Comparison of ENCODE assay signal across 10 cellular contexts in the genomic region with DNA sequence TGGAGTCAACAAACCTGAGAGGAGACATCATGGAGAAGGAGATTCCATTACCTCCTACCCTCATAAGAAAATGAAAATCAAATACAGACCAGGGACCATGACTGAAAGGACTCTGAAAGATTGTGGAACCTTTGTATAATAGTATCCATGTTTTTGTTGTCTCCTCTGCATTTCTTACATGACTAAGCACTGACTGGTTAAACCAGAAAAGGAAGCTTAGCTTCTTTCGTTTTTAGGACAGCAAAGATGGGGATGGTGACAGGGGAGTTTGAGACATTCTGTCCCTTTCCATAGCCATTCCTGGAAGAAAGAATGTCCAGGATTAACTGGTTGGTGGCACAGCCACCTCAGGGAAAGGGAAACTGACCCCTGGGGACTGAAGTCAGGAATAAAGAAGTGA. TPM values are rescaled to one million over a fixed set of nuclear protein-coding genes. Genes with fewer than 3 reads are reported as not detected.
DNase-seq lines count a peak whose midpoint lies in the region; ATAC-seq and TF ChIP-seq lines count a peak whose summit lies in the region.
"Had no signal": no experiment of that assay in that cellular context is flagged by ENCODE, and none has a peak within 500 bp of the region (broad histone marks: within the 10 kb centered on the region; RNA-seq: fewer than 3 reads in every experiment).

No MANE protein-coding gene starts in this region.

- H3K36me3 ChIP-seq in Peyer's patch (no peaks in the 10 kb centered on the region), fibroblast of lung (ENCODE audit: control insufficient read depth, insufficient read depth, low read length) (no peaks in the 10 kb centered on the region), smooth muscle cell (ENCODE audit: low read depth) (no peaks in the 10 kb centered on the region)

- H3K4me3 ChIP-seq in Peyer's patch (no peak overlapping the region), fibroblast of lung (replicated peaks in 1 of 4; ENCODE audit: control extremely low read depth in 1 of 4, insufficient read depth in 1 of 4, low read depth in 3 of 4, low read length in 4 of 4) (peak overlapping the region in 1 of 4 experiments; percentile 7), smooth muscle cell (no peak overlapping the region)

- H3K4me1 ChIP-seq in Peyer's patch (peaks cover 0 to 18% (median 0%) of the 10 kb centered on the region in 4 donors), fibroblast of lung (ENCODE audit: control insufficient read depth, extremely low read depth, insufficient read depth, low read length) (peaks cover 27% of the 10 kb centered on the region), smooth muscle cell (ENCODE audit: low read depth) (peaks cover 23% of the 10 kb centered on the region)

- H3K9me3 ChIP-seq in Peyer's patch (no peaks in the 10 kb centered on the region), fibroblast of lung (ENCODE audit: control insufficient read depth, insufficient read depth, low read depth, low read length) (no peaks in the 10 kb centered on the region), smooth muscle cell (replicated peaks; ENCODE audit: low read depth) (no peaks in the 10 kb centered on the region)

- peak overlapping the region; percentile 26 for H2AFZ ChIP-seq in fibroblast of lung (ENCODE audit: low read length)
- no peak overlapping the region for H2AFZ ChIP-seq in smooth muscle cell (ENCODE audit: low read depth)

- TF ChIP-seq POLR2A in Peyer's patch (IDR thresholded peaks at IDR 0.05): no peak

- H3K4me2 ChIP-seq in fibroblast of lung (ENCODE audit: extremely low read depth, insufficient read depth, low read length): peak overlapping the region; percentile 70
- H3K4me2 ChIP-seq in smooth muscle cell: peak overlapping the region; percentile 65

- H4K20me1 ChIP-seq in fibroblast of lung (ENCODE audit: control insufficient read depth, extremely low read depth, insufficient read depth, low read length) (peaks cover 2% of the 10 kb centered on the region), smooth muscle cell (ENCODE audit: low read depth) (peaks cover 39% of the 10 kb centered on the region)

- WGBS in smooth muscle cell (ENCODE audit: low lambda C conversion rate): 3% methylated on average over 1 of the region's 1 CpG

- ATAC-seq in HG03095 (IDR thresholded peaks at IDR 0.05; ENCODE audit: unreplicated experiment) (no peak), HG02973 (IDR thresholded peaks at IDR 0.05; ENCODE audit: unreplicated experiment) (no peak)

- H3K27me3 ChIP-seq in Peyer's patch (no peaks in the 10 kb centered on the region), fibroblast of lung (ENCODE audit: control insufficient read depth, insufficient read depth, low read length) (no peaks in the 10 kb centered on the region), smooth muscle cell (ENCODE audit: low read depth) (no peaks in the 10 kb centered on the region)

- TF ChIP-seq CTCF in Peyer's patch (IDR thresholded peaks at IDR 0.05) (no peak), fibroblast of lung (conservative IDR thresholded peaks at IDR 0.05 in 1 of 2, IDR thresholded peaks at IDR 0.05 in 1 of 2; ENCODE audit: low read depth in 1 of 2, low read length in 2 of 2) (no peak), smooth muscle cell (IDR thresholded peaks at IDR 0.05; ENCODE audit: borderline replicate concordance, insufficient read depth, poor library complexity, severe bottlenecking) (no peak)

- DNase-seq in H4 (ENCODE audit: low spot score): peak; percentile 36
- DNase-seq in Peyer's patch: no peak
- DNase-seq in fibroblast of lung (ENCODE audit: low read depth in 2 of 2): peak; percentile 37 to 50
- no peak for DNase-seq in smooth muscle cell (lab: John Stamatoyannopoulos, UW; ENCODE audit: unreplicated experiment)
- no peak for DNase-seq in T1000 (lab: John Stamatoyannopoulos, UW)
- DNase-seq in NCI-H1436 (lab: John Stamatoyannopoulos, UW): no peak
- DNase-seq: activated CD4-positive, alpha-beta T cell treated with anti-CD3 and anti-CD28 coated beads for 1 hour; GF-D8 had no signal

- H3K9ac ChIP-seq in fibroblast of lung (ENCODE audit: insufficient read depth, low read length) (no peak overlapping the region), smooth muscle cell (ENCODE audit: low read depth) (peak overlapping the region; percentile 29)

- H3K79me2 ChIP-seq in fibroblast of lung (ENCODE audit: control insufficient read depth, insufficient read depth, low read length): peaks cover 30% of the 10 kb centered on the region
- H3K79me2 ChIP-seq in smooth muscle cell (ENCODE audit: low read depth): peaks cover 86% of the 10 kb centered on the region

- H3K27ac ChIP-seq in Peyer's patch: peak overlapping the region in 3 of 4 donors; percentile 21 to 58 (median 31)
- peak overlapping the region; percentile 80 for H3K27ac ChIP-seq in fibroblast of lung (ENCODE audit: insufficient read depth, low read length)
- peak overlapping the region; percentile 94 for H3K27ac ChIP-seq in smooth muscle cell (ENCODE audit: low read depth)

- H3F3A ChIP-seq in smooth muscle cell (ENCODE audit: low read depth): peaks cover 15% of the 10 kb centered on the region

RNA-seq across cellular contexts. Expression of gene ITGA1, which starts 22.2 kb away (rescaled TPM):
- 16.0 and 23.8 TPM in 2 replicates for total RNA-seq in H4 (2014; rRNA removed; shearing (Covaris generic))
- total RNA-seq in Peyer's patch: 10 to 100 TPM; 21.2 to 49.5 (median 43.1) TPM
- total RNA-seq in fibroblast of lung: 12.1 and 12.6 TPM in 2 replicates
- polyA plus RNA-seq in fibroblast of lung: 7.0 and 115 TPM in 2 replicates
- 6.4 and 72.9 TPM in 2 replicates for polyA plus RNA-seq in fibroblast of lung (2012)
- polyA minus RNA-seq in fibroblast of lung (ENCODE audit: low replicate concordance): 4.1 and 35.0 TPM in 2 replicates
- total RNA-seq in smooth muscle cell: 202 and 250 TPM in 2 replicates
- 62.6 and 85.2 TPM in 2 replicates for polyA plus RNA-seq in smooth muscle cell

RNA-seq across cellular contexts. Expression of gene PELO, which starts 22.2 kb away (rescaled TPM):
- total RNA-seq in H4 (2014; rRNA removed; shearing (Covaris generic)): 24.4 and 25.7 TPM in 2 replicates
- total RNA-seq in Peyer's patch (10 to 100 TPM; 10.2 to 22.3 (median 12.9) TPM), fibroblast of lung (31.1 and 45.2 TPM in 2 replicates), smooth muscle cell (37.0 and 41.3 TPM in 2 replicates)
- polyA plus RNA-seq in fibroblast of lung (20.7 and 30.5 TPM in 2 replicates), smooth muscle cell (66.1 and 88.2 TPM in 2 replicates)
- polyA plus RNA-seq in fibroblast of lung (2012): 20.5 and 35.5 TPM in 2 replicates
- 17.3 and 33.7 TPM in 2 replicates for polyA minus RNA-seq in fibroblast of lung (ENCODE audit: low replicate concordance)

Comparison
In these comparisons a context has a peak if more than half of its experiments do, and no peak if none do; other contexts are left out.
1. DNase-seq: peak in H4 (single experiment) and fibroblast of lung (2 of 2); none in Peyer's patch (0 of 3), smooth muscle cell (single experiment), T1000 (single experiment) and NCI-H1436 (single experiment).
2. H3K27ac ChIP-seq: peak in every context shown above with its lines; median percentile 94 in smooth muscle cell; 80 in fibroblast of lung; 31 in Peyer's patch.